ENCODE assay signal across 8 cellular contexts in the genomic region with DNA sequence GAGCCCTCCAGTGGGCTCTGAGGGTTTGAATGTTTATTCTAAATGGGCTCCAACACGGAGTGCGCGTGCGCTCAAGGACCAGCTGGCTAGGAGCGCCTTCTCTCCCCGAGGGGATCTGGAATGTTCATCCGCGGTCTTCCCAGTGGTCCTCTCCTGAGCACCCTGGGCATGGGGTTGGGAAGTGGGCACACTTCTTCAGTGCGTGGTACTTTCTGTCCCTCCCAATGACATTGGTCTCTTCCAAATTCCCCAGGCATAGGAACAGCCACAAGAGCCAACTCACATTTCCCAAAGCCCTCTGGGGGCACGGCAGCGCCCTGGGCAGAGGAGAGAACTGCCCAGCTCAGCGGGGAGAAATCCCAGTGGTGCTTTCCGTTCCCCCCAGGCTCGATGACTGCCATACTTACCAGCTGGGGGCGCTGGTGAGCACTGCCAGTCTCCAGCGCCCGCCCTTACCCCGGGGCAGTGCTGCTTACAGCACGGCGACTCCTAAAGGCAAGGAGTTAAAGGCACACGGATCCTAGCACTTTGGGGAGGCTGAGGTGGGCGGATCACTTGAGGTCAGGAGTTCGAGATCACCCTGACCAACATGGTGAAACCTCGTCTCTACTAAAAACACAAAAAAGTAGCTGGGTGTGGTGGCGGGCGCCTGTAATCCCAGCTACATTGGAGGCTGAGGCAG. TPM values are rescaled to one million over a fixed set of nuclear protein-coding genes. Genes with fewer than 3 reads are reported as not detected.
DNase-seq lines count a peak whose midpoint lies in the region; ATAC-seq and TF ChIP-seq lines count a peak whose summit lies in the region.

No MANE protein-coding gene starts in this region.

- H3K27ac ChIP-seq in GM23338 (ENCODE audit: low read depth) (peak overlapping the region; percentile 42; the same call in 1 of the 2 replicates), heart left ventricle (peak overlapping the region; percentile 65 to 95 (median 88)), prostate gland (peak overlapping the region in 1 of 2 donors; percentile 42), upper lobe of right lung (peak overlapping the region; percentile 51)

- peaks cover 7% of the 10 kb centered on the region; the same call in 1 of the 2 replicates for H3K4me1 ChIP-seq in GM23338 (ENCODE audit: insufficient read depth)
- H3K4me1 ChIP-seq in heart left ventricle: peaks cover 0 to 30% (median 21%) of the 10 kb centered on the region in 12 donors
- no peaks in the 10 kb centered on the region for H3K4me1 ChIP-seq in prostate gland (replicated peaks)
- peaks cover 19% of the 10 kb centered on the region for H3K4me1 ChIP-seq in upper lobe of right lung

- H3K4me2 ChIP-seq in GM23338: peak overlapping the region; percentile 91

- H3K36me3 Mint-ChIP-seq in GM23338 (ENCODE audit: low read depth): no peaks in the 10 kb centered on the region; the same call in 2 of the 3 replicates
- H3K36me3 Mint-ChIP-seq in activated naive CD8-positive, alpha-beta T cell treated with anti-CD3 and anti-CD28 coated beads for 36 hours: no peaks in the 10 kb centered on the region

- H3K27me3 Mint-ChIP-seq in GM23338 (ENCODE audit: insufficient read depth, low read depth, poor library complexity): peaks cover 33% of the 10 kb centered on the region
- H3K27me3 Mint-ChIP-seq in activated naive CD8-positive, alpha-beta T cell treated with anti-CD3 and anti-CD28 coated beads for 36 hours: peaks cover 31% of the 10 kb centered on the region

- peaks cover 6% of the 10 kb centered on the region; the same call in 1 of the 3 replicates for H3K4me1 Mint-ChIP-seq in GM23338
- H3K4me1 Mint-ChIP-seq in activated naive CD8-positive, alpha-beta T cell treated with anti-CD3 and anti-CD28 coated beads for 36 hours: peaks cover 3% of the 10 kb centered on the region

- TF ChIP-seq CTCF in GM23338 (conservative IDR thresholded peaks at IDR 0.05; ENCODE audit: low read depth in 2 of 2): peak; percentile 93 to 95
- TF ChIP-seq CTCF in heart left ventricle (IDR thresholded peaks at IDR 0.05): peak; percentile 64 to 87 (median 78)
- TF ChIP-seq CTCF in prostate gland (IDR thresholded peaks at IDR 0.05): peak in 3 of 4 experiments; percentile 51 to 79 (median 61)
- TF ChIP-seq CTCF in upper lobe of right lung (IDR thresholded peaks at IDR 0.05): peak; percentile 82

- peak overlapping the region; percentile 73 for H3K4me3 Mint-ChIP-seq in GM23338
- peak overlapping the region; percentile 52 for H3K4me3 Mint-ChIP-seq in activated naive CD8-positive, alpha-beta T cell treated with anti-CD3 and anti-CD28 coated beads for 36 hours

- H4K20me1 ChIP-seq in GM23338 (replicated peaks; ENCODE audit: insufficient read depth): no peaks in the 10 kb centered on the region

- H3F3A ChIP-seq in GM23338 (replicated peaks; ENCODE audit: low read depth): peaks cover 4% of the 10 kb centered on the region; the same call in 1 of the 2 replicates

- no peaks in the 10 kb centered on the region for H3K9me2 ChIP-seq in GM23338 (ENCODE audit: insufficient read depth)

- no peaks in the 10 kb centered on the region for H3K79me2 ChIP-seq in GM23338 (replicated peaks; ENCODE audit: insufficient read depth)

- H3K27me3 ChIP-seq in GM23338 (ENCODE audit: insufficient read depth) (peaks cover 13% of the 10 kb centered on the region), heart left ventricle (no peaks in the 10 kb centered on the region), prostate gland (replicated peaks; ENCODE audit: insufficient read depth) (no peaks in the 10 kb centered on the region), upper lobe of right lung (no peaks in the 10 kb centered on the region)

- peak overlapping the region; percentile 92 for H3K27ac Mint-ChIP-seq in GM23338
- H3K27ac Mint-ChIP-seq in activated naive CD8-positive, alpha-beta T cell treated with anti-CD3 and anti-CD28 coated beads for 36 hours: no peak overlapping the region

- 13 to 68% (median 15%) methylated on average over 4 to 26 of the region's 26 CpGs for WGBS in heart left ventricle, 4 donors
- 15% methylated on average over 26 of the region's 26 CpGs for WGBS in prostate gland

- no peaks in the 10 kb centered on the region for H3K36me3 ChIP-seq in GM23338 (ENCODE audit: insufficient read depth)
- no peaks in the 10 kb centered on the region for H3K36me3 ChIP-seq in heart left ventricle
- no peaks in the 10 kb centered on the region for H3K36me3 ChIP-seq in prostate gland
- H3K36me3 ChIP-seq in upper lobe of right lung: no peaks in the 10 kb centered on the region

- no peaks in the 10 kb centered on the region for H3K9me3 Mint-ChIP-seq in GM23338
- H3K9me3 Mint-ChIP-seq in activated naive CD8-positive, alpha-beta T cell treated with anti-CD3 and anti-CD28 coated beads for 36 hours: no peaks in the 10 kb centered on the region

- peak; percentile 79 for ATAC-seq in GM23338
- ATAC-seq in SK-N-SH treated with all-trans-retinoic acid at 6 μM for 48 hours: peak; percentile 78
- peak; percentile 43 to 73 (median 65) for ATAC-seq in heart left ventricle
- ATAC-seq in upper lobe of right lung: peak; percentile 92
- ATAC-seq in GM18858 (IDR thresholded peaks at IDR 0.05; ENCODE audit: unreplicated experiment): no peak

- H3K4me3 ChIP-seq in GM23338 (peak overlapping the region; percentile 73), heart left ventricle (peak overlapping the region in 11 of 12 donors; percentile 18 to 59 (median 45)), prostate gland (peak overlapping the region in 1 of 2 donors; percentile 17), upper lobe of right lung (peak overlapping the region; percentile 47)

- H3K9me3 ChIP-seq in heart left ventricle: no peaks in the 10 kb centered on the region
- no peaks in the 10 kb centered on the region for H3K9me3 ChIP-seq in prostate gland
- H3K9me3 ChIP-seq in upper lobe of right lung: no peaks in the 10 kb centered on the region

- TF ChIP-seq POLR2A in heart left ventricle (IDR thresholded peaks at IDR 0.05): no peak
- TF ChIP-seq POLR2A in prostate gland (IDR thresholded peaks at IDR 0.05): no peak

- peak overlapping the region; percentile 99 for H2AFZ ChIP-seq in GM23338

- DNase-seq in GM23338 (ENCODE audit: low spot score): peak; percentile 91
- peak; percentile 78 for DNase-seq in activated naive CD8-positive, alpha-beta T cell treated with anti-CD3 and anti-CD28 coated beads for 36 hours
- peak; percentile 54 to 82 (median 66) for DNase-seq in heart left ventricle
- DNase-seq in prostate gland (ENCODE audit: low spot score): no peak
- peak; percentile 91 for DNase-seq in upper lobe of right lung
- DNase-seq in NCI-H1436 (lab: John Stamatoyannopoulos, UW): no peak

- intact Hi-C loops in heart left ventricle (cut with DNase I) (loop anchor here in 6 of 10 donors (2.0 to 10.0 kb wide), 4 partner anchors 33 to 96 kb away; a partner anchor contains a TSS), prostate gland (cut with DNase I) (no loop called here), upper lobe of right lung (cut with DNase I) (no loop called here)

TF ChIP-seq in GM23338, 12 proteins besides CTCF, POLR2A, EP300 and RAD21 (continues in another document):
- no peak; the same call in 1 of the 2 replicates for TF ChIP-seq CREB1 (CRISPR knock-in tag; IDR thresholded peaks at IDR 0.05; ENCODE audit: low read depth)

TF ChIP-seq in SK-N-SH treated with all-trans-retinoic acid at 6 μM for 48 hours, 23 proteins besides CTCF, POLR2A, EP300 and RAD21 (continues in another document):
- no peak for TF ChIP-seq PPARA (CRISPR knock-in tag; IDR thresholded peaks at IDR 0.05; ENCODE audit: borderline replicate concordance)
- TF ChIP-seq OSR1 (CRISPR knock-in tag; IDR thresholded peaks at IDR 0.05): no peak
- no peak for TF ChIP-seq ARNTL (CRISPR knock-in tag; IDR thresholded peaks at IDR 0.05; ENCODE audit: borderline replicate concordance, low read depth)
- no peak for TF ChIP-seq ZNF565 (CRISPR knock-in tag; conservative IDR thresholded peaks at IDR 0.05; ENCODE audit: low read depth)
- no peak for TF ChIP-seq GLIS3 (CRISPR knock-in tag; IDR thresholded peaks at IDR 0.05)
- no peak for TF ChIP-seq ISL1 (CRISPR knock-in tag; IDR thresholded peaks at IDR 0.05)
- no peak for TF ChIP-seq ZFP30 (CRISPR knock-in tag; IDR thresholded peaks at IDR 0.05)
- TF ChIP-seq CSDC2 (CRISPR knock-in tag; IDR thresholded peaks at IDR 0.05): no peak
- no peak for TF ChIP-seq TOX (CRISPR knock-in tag; IDR thresholded peaks at IDR 0.05; ENCODE audit: borderline replicate concordance)
- no peak for TF ChIP-seq ZNF8 (CRISPR knock-in tag; IDR thresholded peaks at IDR 0.05)
- TF ChIP-seq, protein P1, sequence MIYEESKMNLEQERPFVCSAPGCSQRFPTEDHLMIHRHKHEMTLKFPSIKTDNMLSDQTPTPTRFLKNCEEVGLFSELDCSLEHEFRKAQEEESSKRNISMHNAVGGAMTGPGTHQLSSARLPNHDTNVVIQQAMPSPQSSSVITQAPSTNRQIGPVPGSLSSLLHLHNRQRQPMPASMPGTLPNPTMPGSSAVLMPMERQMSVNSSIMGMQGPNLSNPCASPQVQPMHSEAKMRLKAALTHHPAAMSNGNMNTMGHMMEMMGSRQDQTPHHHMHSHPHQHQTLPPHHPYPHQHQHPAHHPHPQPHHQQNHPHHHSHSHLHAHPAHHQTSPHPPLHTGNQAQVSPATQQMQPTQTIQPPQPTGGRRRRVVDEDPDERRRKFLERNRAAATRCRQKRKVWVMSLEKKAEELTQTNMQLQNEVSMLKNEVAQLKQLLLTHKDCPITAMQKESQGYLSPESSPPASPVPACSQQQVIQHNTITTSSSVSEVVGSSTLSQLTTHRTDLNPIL (CRISPR knock-in tag; IDR thresholded peaks at IDR 0.05; ENCODE audit: low read depth): no peak

RNA-seq across cellular contexts. Expression of a gene that starts 29.9 kb away (rescaled TPM):
- not detected in 2 replicates for total RNA-seq in GM23338 (2014; rRNA removed; shearing (Covaris generic))
- polyA plus RNA-seq in GM23338 (2016; fragmentation: Nextera tagmentation; extraction: Ambion mirVana) (not detected in 2 replicates), heart left ventricle (under 1 TPM in 1 of 2 donors, not detected in 1; 0.38 TPM)
- not detected for total RNA-seq in activated naive CD8-positive, alpha-beta T cell treated with anti-CD3 and anti-CD28 coated beads for 36 hours
- total RNA-seq in heart left ventricle (not detected), prostate gland (10 to 100 TPM in 1 of 2 donors, 1 to 10 TPM in 1; 1.6 to 35.2 TPM), upper lobe of right lung (not detected)

RNA-seq across cellular contexts. Expression of a gene that starts 36.0 kb away (rescaled TPM):
- total RNA-seq in GM23338 (2014; rRNA removed; shearing (Covaris generic)): 0.16 and 0.28 TPM in 2 replicates
- 0.21 and 0.34 TPM in 2 replicates for polyA plus RNA-seq in GM23338 (2016; fragmentation: Nextera tagmentation; extraction: Ambion mirVana)
- not detected for total RNA-seq in activated naive CD8-positive, alpha-beta T cell treated with anti-CD3 and anti-CD28 coated beads for 36 hours
- total RNA-seq in heart left ventricle: 1 to 10 TPM in 8 of 9 donors, under 1 TPM in 1; 0.91 to 3.5 (median 2.1) TPM
- 1 to 10 TPM in 1 of 2 donors, under 1 TPM in 1; 0.43 to 1.9 TPM for polyA plus RNA-seq in heart left ventricle
- total RNA-seq in prostate gland: 10 to 100 TPM in 1 of 2 donors, 1 to 10 TPM in 1; 3.5 to 14.8 TPM
- 16.8 TPM for total RNA-seq in upper lobe of right lung

Comparison
In these comparisons a context has a peak if more than half of its experiments do, and no peak if none do; other contexts are left out.
1. DNase-seq: peak in GM23338 (single experiment), activated naive CD8-positive, alpha-beta T cell treated with anti-CD3 and anti-CD28 coated beads for 36 hours (single experiment), heart left ventricle (5 of 5) and upper lobe of right lung (single experiment); none in prostate gland (single experiment) and NCI-H1436 (single experiment).
2. intact Hi-C loops: an anchor here in heart left ventricle (2.0 to 10.0 kb wide); none called in prostate gland and upper lobe of right lung.
3. Peak in every context shown above with its lines, with median percentiles within 50 percentile points of each other: CTCF ChIP-seq.